ENCODE assay signal across 10 cellular contexts in the genomic region with DNA sequence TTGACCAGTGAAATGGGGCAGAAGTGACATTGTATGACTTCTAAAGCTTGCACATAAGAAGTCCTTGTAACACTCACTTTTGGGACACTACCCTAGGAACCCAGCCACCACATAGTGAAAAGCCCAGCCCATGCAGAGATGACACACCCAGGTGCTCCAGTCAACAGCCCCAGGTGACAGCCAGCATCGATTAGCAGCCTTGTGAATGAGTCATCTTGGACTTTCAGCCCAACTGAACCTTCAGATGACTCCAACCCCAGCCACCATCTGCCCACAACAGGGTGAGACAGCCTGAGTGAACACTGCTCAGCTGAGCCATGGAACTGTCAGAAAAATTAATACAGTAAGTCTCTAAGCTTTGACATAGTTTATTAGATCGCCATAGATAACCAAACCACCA.
DNase-seq lines count a peak whose midpoint lies in the region; ATAC-seq, FAIRE-seq and TF ChIP-seq lines count a peak whose summit lies in the region.
"Had no signal": no experiment of that assay in that cellular context is flagged by ENCODE, and none has a peak within 500 bp of the region (broad histone marks: within the 10 kb centered on the region; RNA-seq: fewer than 3 reads in every experiment).

No MANE protein-coding gene starts in this region.

- ATAC-seq in GM18517 (IDR thresholded peaks at IDR 0.05; ENCODE audit: unreplicated experiment), result peak; percentile 86
- ATAC-seq in HG03175 (IDR thresholded peaks at IDR 0.05; ENCODE audit: unreplicated experiment), result peak; percentile 82
- ATAC-seq in WTC11, result no peak
- ATAC-seq: Panc1 had no signal

- H3K4me3 Mint-ChIP-seq in WTC11, result no peak overlapping the region
- H3K4me3 Mint-ChIP-seq: neural crest cell had no signal

- TF ChIP-seq CTCF in GM20000 (IDR thresholded peaks at IDR 0.05; ENCODE audit: extremely low read depth, missing control alignments) (no peak), WTC11 (IDR thresholded peaks at IDR 0.05) (no peak)

- no peaks in the 10 kb centered on the region for H3K4me1 Mint-ChIP-seq in WTC11

- no peak for FAIRE-seq in frontal cortex (lab: Jason Lieb, UNC)
- FAIRE-seq: HTR-8/SVneo had no signal

- H3K27me3 Mint-ChIP-seq in WTC11 (ENCODE audit: low read depth), result no peaks in the 10 kb centered on the region

- POLR2A ChIA-PET in WTC11 (lab: Charles Lee), result no interaction called here

- no peaks in the 10 kb centered on the region for H3K36me3 Mint-ChIP-seq in WTC11

- CTCF ChIA-PET in WTC11 (lab: Charles Lee), result interaction anchor here (0.5 to 2.5 kb wide), 2 partner anchors 22 to 413 kb away, joined by 4 to 11 read pairs; no protein-coding TSS in a partner anchor

- DNase-seq in GM20000 (ENCODE audit: low spot score), result peak; percentile 10
- DNase-seq in kidney tubule cell (ENCODE audit: low spot score), result peak; percentile 83
- no peak for DNase-seq in WTC11 (ENCODE audit: low spot score)
- DNase-seq in frontal cortex (ENCODE audit: low spot score in 2 of 2), result no peak
- DNase-seq in NCI-H2171 (lab: John Stamatoyannopoulos, UW), result no peak

- H3K9me3 Mint-ChIP-seq in WTC11, result peaks cover under 1% of the 10 kb centered on the region; the same call in 1 of the 2 replicates
- H3K9me3 Mint-ChIP-seq: neural crest cell had no signal

- no peak overlapping the region for H3K27ac Mint-ChIP-seq in WTC11

TF ChIP-seq in WTC11, 78 proteins besides CTCF, POLR2A, EP300 and RAD21:
- TF ChIP-seq MYBL2 (CRISPR knock-in tag; IDR thresholded peaks at IDR 0.05), result no peak
- no peak for TF ChIP-seq MXD4 (CRISPR knock-in tag; IDR thresholded peaks at IDR 0.05; ENCODE audit: borderline replicate concordance)
- no peak for TF ChIP-seq FOXP1 (CRISPR knock-in tag; IDR thresholded peaks at IDR 0.05; ENCODE audit: borderline replicate concordance)
- TF ChIP-seq, protein P1, sequence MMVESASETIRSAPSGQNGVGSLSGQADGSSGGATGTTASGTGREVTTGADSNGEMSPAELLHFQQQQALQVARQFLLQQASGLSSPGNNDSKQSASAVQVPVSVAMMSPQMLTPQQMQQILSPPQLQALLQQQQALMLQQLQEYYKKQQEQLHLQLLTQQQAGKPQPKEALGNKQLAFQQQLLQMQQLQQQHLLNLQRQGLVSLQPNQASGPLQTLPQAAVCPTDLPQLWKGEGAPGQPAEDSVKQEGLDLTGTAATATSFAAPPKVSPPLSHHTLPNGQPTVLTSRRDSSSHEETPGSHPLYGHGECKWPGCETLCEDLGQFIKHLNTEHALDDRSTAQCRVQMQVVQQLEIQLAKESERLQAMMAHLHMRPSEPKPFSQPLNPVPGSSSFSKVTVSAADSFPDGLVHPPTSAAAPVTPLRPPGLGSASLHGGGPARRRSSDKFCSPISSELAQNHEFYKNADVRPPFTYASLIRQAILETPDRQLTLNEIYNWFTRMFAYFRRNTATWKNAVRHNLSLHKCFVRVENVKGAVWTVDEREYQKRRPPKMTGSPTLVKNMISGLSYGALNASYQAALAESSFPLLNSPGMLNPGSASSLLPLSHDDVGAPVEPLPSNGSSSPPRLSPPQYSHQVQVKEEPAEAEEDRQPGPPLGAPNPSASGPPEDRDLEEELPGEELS (CRISPR knock-in tag; IDR thresholded peaks at IDR 0.05), result no peak
- TF ChIP-seq, protein P2, sequence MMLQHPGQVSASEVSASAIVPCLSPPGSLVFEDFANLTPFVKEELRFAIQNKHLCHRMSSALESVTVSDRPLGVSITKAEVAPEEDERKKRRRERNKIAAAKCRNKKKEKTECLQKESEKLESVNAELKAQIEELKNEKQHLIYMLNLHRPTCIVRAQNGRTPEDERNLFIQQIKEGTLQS (CRISPR knock-in tag; conservative IDR thresholded peaks at IDR 0.05), result no peak
- TF ChIP-seq ZNF425 (CRISPR knock-in tag; conservative IDR thresholded peaks at IDR 0.05), result no peak

Comparison
In these comparisons a context has a peak if more than half of its experiments do, and no peak if none do; other contexts are left out.
1. DNase-seq: peak in GM20000 (single experiment) and kidney tubule cell (single experiment); none in WTC11 (single experiment), frontal cortex (0 of 2) and NCI-H2171 (single experiment).